Comparison of ENCODE assay signal across 15 cellular contexts in the genomic region with DNA sequence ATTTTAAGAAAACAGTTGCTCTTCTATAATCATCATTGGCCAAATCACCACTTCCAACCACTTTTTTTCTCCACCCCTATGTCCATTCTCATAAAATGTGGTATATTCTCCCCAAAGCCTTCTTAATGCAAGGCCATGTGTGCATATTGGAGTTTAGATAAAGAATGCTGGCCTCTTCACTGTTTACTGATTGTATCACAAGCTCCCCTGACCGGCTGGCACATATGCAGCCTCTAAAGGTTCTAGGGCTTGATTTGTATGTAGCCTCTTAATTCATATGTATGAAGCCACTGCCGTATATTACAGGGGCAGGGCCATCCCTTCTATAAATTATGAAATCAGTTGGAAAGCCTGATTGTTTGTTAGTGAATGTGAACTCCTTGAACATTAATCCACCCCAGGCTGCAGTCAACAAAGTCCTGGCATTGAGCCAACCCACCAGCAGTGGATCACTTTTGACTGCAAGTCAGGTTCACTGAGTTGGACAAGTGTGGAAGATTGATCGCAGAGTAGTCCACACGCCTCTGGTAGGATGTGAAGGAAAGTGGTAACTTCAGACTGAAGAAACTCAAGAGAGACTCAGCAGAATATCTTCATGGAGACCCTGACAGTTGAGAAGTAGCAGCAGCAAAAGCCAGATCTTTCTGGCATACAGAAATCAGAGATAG.
DNase-seq lines count a peak whose midpoint lies in the region; ATAC-seq lines count a peak whose summit lies in the region.
"Had no signal": no experiment of that assay in that cellular context is flagged by ENCODE, and none has a peak within 500 bp of the region (broad histone marks: within the 10 kb centered on the region; RNA-seq: fewer than 3 reads in every experiment).

No MANE protein-coding gene starts in this region.

- no peaks in the 10 kb centered on the region for H3K27me3 ChIP-seq in SJCRH30
- H3K27me3 ChIP-seq: ascending aorta, gastroesophageal sphincter had no signal

- 0 out of 2 replicates have a peak, but pooled peaks cover 4% of the 10 kb centered on the region for H3K9me3 ChIP-seq in SJCRH30 (replicated peaks)
- H3K9me3 ChIP-seq: ascending aorta, gastroesophageal sphincter had no signal

- ATAC-seq in GM21529 (IDR thresholded peaks at IDR 0.05; ENCODE audit: unreplicated experiment): no peak
- ATAC-seq: activated T-cell treated with anti-CD3 and anti-CD28 coated beads, Interleukin-2, amount 50 U/mL, for 72 hours; gastroesophageal sphincter had no signal

- no peak overlapping the region for H3K27ac ChIP-seq in SJCRH30
- H3K27ac ChIP-seq: ascending aorta, gastroesophageal sphincter, GM23248 had no signal

- DNase-seq in DMS79 (lab: John Stamatoyannopoulos, UW): peak; percentile 55
- DNase-seq in NCI-H1417 treated with DMSO at 0.1 percent for 48 hours (lab: John Stamatoyannopoulos, UW): peak; percentile 28
- DNase-seq in SJCRH30: peak; percentile 15 to 44
- DNase-seq in myocyte (ENCODE audit: low read depth): peak; percentile 32
- no peak for DNase-seq in activated naive CD4-positive, alpha-beta T cell treated with anti-CD3 and anti-CD28 coated beads, Interleukin-2, amount 50 U/mL, for 16 hours
- no peak for DNase-seq in RKO (ENCODE audit: low spot score)
- DNase-seq: activated CD4-positive, alpha-beta T cell treated with anti-CD3 and anti-CD28 coated beads for 48 hours; activated T-cell treated with anti-CD3 and anti-CD28 coated beads, Interleukin-2, amount 50 U/mL, for 72 hours; GM23248; kidney; MV-4-11; T-helper 1 cell had no signal

- H3K4me1 ChIP-seq in SJCRH30: peaks cover 19% of the 10 kb centered on the region; the same call in 1 of the 2 replicates
- H3K4me1 ChIP-seq: ascending aorta, gastroesophageal sphincter had no signal

- no peak overlapping the region for H3K4me3 ChIP-seq in SJCRH30
- H3K4me3 ChIP-seq: ascending aorta, gastroesophageal sphincter, GM23248 had no signal

- no peaks in the 10 kb centered on the region for H3K36me3 ChIP-seq in SJCRH30
- H3K36me3 ChIP-seq: ascending aorta, gastroesophageal sphincter had no signal

Comparison
In these comparisons a context has a peak if more than half of its experiments do, and no peak if none do; other contexts are left out.
1. DNase-seq: peak in DMS79 (single experiment), NCI-H1417 treated with DMSO at 0.1 percent for 48 hours (single experiment), SJCRH30 (2 of 2) and myocyte (single experiment); none in activated naive CD4-positive, alpha-beta T cell treated with anti-CD3 and anti-CD28 coated beads, Interleukin-2, amount 50 U/mL, for 16 hours (single experiment) and RKO (single experiment).